Comparison of ENCODE assay signal across 15 cellular contexts in genomic region chr16:68893710-68894705, GRCh38. TPM values are rescaled to one million over a fixed set of nuclear protein-coding genes. Genes with fewer than 3 reads are reported as not detected.
DNase-seq lines count a peak whose midpoint lies in the region; ATAC-seq, FAIRE-seq and TF ChIP-seq lines count a peak whose summit lies in the region.
"Had no signal": no experiment of that assay in that cellular context is flagged by ENCODE, and none has a peak within 500 bp of the region (broad histone marks: within the 10 kb centered on the region; RNA-seq: fewer than 3 reads in every experiment).

No MANE protein-coding gene starts in this region.

- BruUV-seq in Calu3 (replicated peaks; lab: Mats Ljungman, UMichigan): no TSS peak

- FAIRE-seq in A549 (lab: Jason Lieb, UNC): no peak

- no peak overlapping the region for H3K4me3 Mint-ChIP-seq in Calu3 (ENCODE audit: low read depth, unreplicated experiment)
- H3K4me3 Mint-ChIP-seq: effector memory CD8-positive, alpha-beta T cell had no signal

- no peak for TF ChIP-seq CTCF in A549 (IDR thresholded peaks at IDR 0.05)
- no peak for TF ChIP-seq CTCF in astrocyte of the cerebellum (IDR thresholded peaks at IDR 0.05; ENCODE audit: low read depth, low read length, missing control alignments)
- no peak for TF ChIP-seq CTCF in Calu3 (IDR thresholded peaks at IDR 0.05; ENCODE audit: unreplicated experiment)

- no peak for TF ChIP-seq POLR2A in A549 (IDR thresholded peaks at IDR 0.05; ENCODE audit: low read length)

- no peak for TF ChIP-seq RAD21 in A549 (conservative IDR thresholded peaks at IDR 0.05 in 1 of 2, IDR thresholded peaks at IDR 0.05 in 1 of 2)

- H3K36me3 Mint-ChIP-seq in Calu3 (ENCODE audit: insufficient read depth, unreplicated experiment): no peaks in the 10 kb centered on the region

- no peak overlapping the region for H3K27ac ChIP-seq in A549
- no peak overlapping the region for H3K27ac ChIP-seq in iPS DF 6.9 (ENCODE audit: low read length)
- H3K27ac ChIP-seq: BLaER1, RWPE1 had no signal

- H3K4me1 ChIP-seq in A549: no peaks in the 10 kb centered on the region
- H3K4me1 ChIP-seq in iPS DF 6.9 (ENCODE audit: control insufficient read depth, insufficient read depth, low read length): no peaks in the 10 kb centered on the region
- H3K4me1 ChIP-seq: BLaER1 had no signal

- no peaks in the 10 kb centered on the region for H3K27me3 Mint-ChIP-seq in Calu3 (ENCODE audit: unreplicated experiment)
- H3K27me3 Mint-ChIP-seq: effector memory CD8-positive, alpha-beta T cell had no signal

- no peaks in the 10 kb centered on the region for H3K4me1 Mint-ChIP-seq in Calu3 (ENCODE audit: low read depth, unreplicated experiment)

- H3K4me2 ChIP-seq in A549: no peak overlapping the region
- H3K4me2 ChIP-seq: BLaER1 had no signal

- H3K4me3 ChIP-seq in A549 (no peak overlapping the region), astrocyte of the cerebellum (ENCODE audit: low read depth, low read length) (no peak overlapping the region), iPS DF 6.9 (ENCODE audit: low read length) (no peak overlapping the region)
- H3K4me3 ChIP-seq: BLaER1 had no signal

- in situ Hi-C loops in astrocyte of the cerebellum (cut with HindIII; ENCODE audit: low sequenced_read_pairs): no loop called here

- H3K9me3 Mint-ChIP-seq in Calu3 (ENCODE audit: low read depth, unreplicated experiment): no peaks in the 10 kb centered on the region
- H3K9me3 Mint-ChIP-seq: effector memory CD8-positive, alpha-beta T cell had no signal

- CTCF ChIA-PET in A549 (lab: Yijun Ruan, JAX) (interaction anchor here (0.6 to 23.0 kb wide), 4 partner anchors 10 to 225 kb away, joined by 3 to 503 read pairs (median 3); no protein-coding TSS in a partner anchor), HEK293T (lab: Yijun Ruan, JAX) (no interaction called here), Calu3 (lab: Charles Lee) (interaction anchor here (0.5 kb wide), 1 partner anchor 88 kb away, joined by 3 read pairs; no protein-coding TSS in a partner anchor)

- POLR2A ChIA-PET in A549 (lab: Yijun Ruan, JAX): no interaction called here
- POLR2A ChIA-PET in HEK293T (lab: Yijun Ruan, JAX): no interaction called here

- ATAC-seq in A549 (no peak), HG02981 (IDR thresholded peaks at IDR 0.05; ENCODE audit: unreplicated experiment) (no peak), HG03432 (IDR thresholded peaks at IDR 0.05; ENCODE audit: unreplicated experiment) (no peak)
- ATAC-seq: effector memory CD8-positive, alpha-beta T cell had no signal

- H3K27ac Mint-ChIP-seq in Calu3 (ENCODE audit: unreplicated experiment): no peak overlapping the region
- H3K27ac Mint-ChIP-seq: effector memory CD8-positive, alpha-beta T cell had no signal

- H3K9me3 ChIP-seq in A549 (no peaks in the 10 kb centered on the region), iPS DF 6.9 (ENCODE audit: control insufficient read depth, insufficient read depth, low read length) (no peaks in the 10 kb centered on the region)
- H3K9me3 ChIP-seq: BLaER1 had no signal

- H3K36me3 ChIP-seq in iPS DF 6.9 (ENCODE audit: control insufficient read depth, insufficient read depth, low read length): no peaks in the 10 kb centered on the region
- H3K36me3 ChIP-seq: BLaER1 had no signal

- no peaks in the 10 kb centered on the region for H3K27me3 ChIP-seq in iPS DF 6.9 (ENCODE audit: control insufficient read depth, insufficient read depth, low read length)
- H3K27me3 ChIP-seq: BLaER1 had no signal

- no peak for TF ChIP-seq EP300 in A549 (IDR thresholded peaks at IDR 0.05)

- intact Hi-C loops in Calu3 (cut with micrococcal nuclease; ENCODE audit: unreplicated experiment): no loop called here

- peak in 1 of 2 experiments; percentile 14 for DNase-seq in A549 (ENCODE audit: low read depth in 1 of 2, low spot score in 1 of 2)
- peak; percentile 14 for DNase-seq in HEK293T (ENCODE audit: extremely low spot score)
- DNase-seq in astrocyte of the cerebellum (ENCODE audit: low read depth): peak; percentile 28
- DNase-seq in iPS DF 6.9 (ENCODE audit: low read depth, low spot score): peak; percentile 22
- DNase-seq in NCI-H226: no peak
- DNase-seq in Calu3: no peak
- DNase-seq: activated CD4-positive, CD25-positive, alpha-beta regulatory T cell treated with anti-CD3 and anti-CD28 coated beads, Interleukin-2, amount 50 U/mL, for 72 hours; activated gamma-delta T cell treated with Interleukin-2 at 50 U/mL for 16 hours; effector memory CD8-positive, alpha-beta T cell; NCI-H187 treated with DMSO at 0.1 percent for 48 hours; stimulated activated CD4-positive, alpha-beta T cell treated with anti-CD3 and anti-CD28 coated beads, Interleukin-2, amount 100 ng/mL, for 24 hours had no signal

- 92% methylated on average over 11 of the region's 11 CpGs for WGBS in A549 (ENCODE audit: missing lambda C conversion rate)
- no CpG with 5 or more reads among the region's 11 CpGs for WGBS in iPS DF 6.9 (ENCODE audit: insufficient coverage, insufficient read length)

TF ChIP-seq in A549, 52 proteins besides CTCF, POLR2A, EP300 and RAD21:
- TF ChIP-seq REST (IDR thresholded peaks at IDR 0.05) (peak; percentile 83), HOXA7 (CRISPR knock-in tag; IDR thresholded peaks at IDR 0.05) (no peak)

TF ChIP-seq in HEK293T, 16 proteins besides CTCF, POLR2A, EP300 and RAD21:
- no peak for TF ChIP-seq LEF1 (IDR thresholded peaks at IDR 0.05; ENCODE audit: borderline replicate concordance)
- no peak for TF ChIP-seq L3MBTL2 (conservative IDR thresholded peaks at IDR 0.05)
- TF ChIP-seq SUZ12 (IDR thresholded peaks at IDR 0.05): no peak
- no peak for TF ChIP-seq CTBP1 (IDR thresholded peaks at IDR 0.05; ENCODE audit: borderline replicate concordance)
- TF ChIP-seq ARNT (IDR thresholded peaks at IDR 0.05): no peak
- TF ChIP-seq NFRKB (IDR thresholded peaks at IDR 0.05): no peak
- no peak for TF ChIP-seq BHLHE40 (IDR thresholded peaks at IDR 0.05; ENCODE audit: borderline replicate concordance)

RNA-seq across cellular contexts. Expression of gene TANGO6, which starts 50.7 kb away (rescaled TPM):
- polyA plus RNA-seq in A549 (2011; rRNA removed) (19.5 and 30.2 TPM in 2 replicates), A549 (2017; fragmentation: RNase III; extraction: RNeasy Plus Mini Kit Qiagen cat#74134 plus additional on column Dnase treatment) (8.1 to 9.2 TPM (median 8.8 TPM) in 3 replicates)
- polyA plus RNA-seq in A549 (2012; cell fraction: cytosol; rRNA removed): 6.8 and 8.8 TPM in 2 replicates
- polyA plus RNA-seq in A549 (2012; cell fraction: nucleus; rRNA removed): 9.4 and 12.5 TPM in 2 replicates
- polyA minus RNA-seq in A549 (2011; rRNA and poly(A)+ RNA removed): 139 and 144 TPM in 2 replicates
- 18.0 TPM in 2 replicates for total RNA-seq in Calu3 (2022)

Comparison
In these comparisons a context has a peak if more than half of its experiments do, and no peak if none do; other contexts are left out.
1. DNase-seq: peak in HEK293T (single experiment), astrocyte of the cerebellum (single experiment) and iPS DF 6.9 (single experiment); none in NCI-H226 (single experiment) and Calu3 (single experiment).